ENCODE assay signal across 8 cellular contexts in genomic region chr4:41881931-41882621, GRCh38. TPM values are rescaled to one million over a fixed set of nuclear protein-coding genes. Genes with fewer than 3 reads are reported as not detected.
DNase-seq lines count a peak whose midpoint lies in the region; ATAC-seq and TF ChIP-seq lines count a peak whose summit lies in the region.

No MANE protein-coding gene starts in this region.

- intact Hi-C loops in Panc1 (cut with micrococcal nuclease; ENCODE audit: unreplicated experiment) (loop anchor here (5.0 kb wide), 1 partner anchor 600 kb away; no protein-coding TSS in a partner anchor), sigmoid colon (cut with DNase I) (loop anchor here (5.0 kb wide), 1 partner anchor 600 kb away; no protein-coding TSS in a partner anchor)

- TF ChIP-seq POLR2A in sigmoid colon (IDR thresholded peaks at IDR 0.05), result no peak

- H3K9me3 ChIP-seq in Panc1 (ENCODE audit: control insufficient read depth, insufficient read depth, low read depth, low read length) (no peaks in the 10 kb centered on the region), sigmoid colon (no peaks in the 10 kb centered on the region)

- H3K9me3 Mint-ChIP-seq in glutamatergic neuron (ENCODE audit: unreplicated experiment), result peaks cover 24% of the 10 kb centered on the region

- H3K27ac ChIP-seq in Panc1 (ENCODE audit: low read length), result no peak overlapping the region
- no peak overlapping the region for H3K27ac ChIP-seq in sigmoid colon

- POLR2A ChIA-PET in Panc1 (lab: Charles Lee), result no interaction called here

- H3K27ac Mint-ChIP-seq in glutamatergic neuron (ENCODE audit: unreplicated experiment), result peak overlapping the region; percentile 66

- H3K27me3 ChIP-seq in H7 (ENCODE audit: control insufficient read depth, insufficient read depth, low read length), result peaks cover 88% of the 10 kb centered on the region
- peaks cover 2% of the 10 kb centered on the region; the same call in 1 of the 2 replicates for H3K27me3 ChIP-seq in Panc1 (ENCODE audit: control insufficient read depth, insufficient read depth, low read length)
- H3K27me3 ChIP-seq in sigmoid colon, result peaks cover 26 to 70% (median 52%) of the 10 kb centered on the region in 3 donors

- TF ChIP-seq CTCF in Panc1 (IDR thresholded peaks at IDR 0.05) (no peak), glutamatergic neuron (IDR thresholded peaks at IDR 0.05; ENCODE audit: partially characterized antibody, unreplicated experiment) (no peak), sigmoid colon (IDR thresholded peaks at IDR 0.05) (no peak)

- H3K4me1 Mint-ChIP-seq in glutamatergic neuron (ENCODE audit: low read depth, unreplicated experiment), result peaks cover 40% of the 10 kb centered on the region

- H3K27me3 Mint-ChIP-seq in glutamatergic neuron (ENCODE audit: unreplicated experiment), result peaks cover 32% of the 10 kb centered on the region

- no peaks in the 10 kb centered on the region for H3K36me3 ChIP-seq in H7 (replicated peaks; ENCODE audit: control insufficient read depth, insufficient read depth, low read length)
- H3K36me3 ChIP-seq in Panc1 (ENCODE audit: control insufficient read depth, insufficient read depth, low read length), result no peaks in the 10 kb centered on the region
- H3K36me3 ChIP-seq in sigmoid colon, result no peaks in the 10 kb centered on the region

- ATAC-seq in Panc1, result no peak
- ATAC-seq in HG03565 (IDR thresholded peaks at IDR 0.05; ENCODE audit: unreplicated experiment), result no peak

- WGBS in sigmoid colon, 2 donors, result 3 to 7% methylated on average over 53 of the region's 53 CpGs

- no peak for TF ChIP-seq EP300 in sigmoid colon (IDR thresholded peaks at IDR 0.05)

- no peaks in the 10 kb centered on the region for H3K4me1 ChIP-seq in Panc1 (ENCODE audit: control insufficient read depth, insufficient read depth, low read length)
- peaks cover 0 to 34% (median 27%) of the 10 kb centered on the region in 4 donors for H3K4me1 ChIP-seq in sigmoid colon

- BruUV-seq in Panc1 (replicated peaks; lab: Mats Ljungman, UMichigan), result no TSS peak

- in situ Hi-C loops in Panc1 (cut with HindIII; ENCODE audit: low pct_unique_long_range_greater_than_20kb, low sequenced_read_pairs), result no loop called here

- H3K4me3 Mint-ChIP-seq in glutamatergic neuron (ENCODE audit: unreplicated experiment), result peak overlapping the region; percentile 79

- H3K36me3 Mint-ChIP-seq in glutamatergic neuron (ENCODE audit: unreplicated experiment), result peaks cover 2% of the 10 kb centered on the region

- H3K4me3 ChIP-seq in H7 (ENCODE audit: insufficient read depth, low read depth, low read length), result peak overlapping the region; percentile 24
- peak overlapping the region; percentile 9 to 20; a peak in 3 of 4 replicates for H3K4me3 ChIP-seq in Panc1 (ENCODE audit: low read depth in 2 of 2, low read length in 2 of 2)
- H3K4me3 ChIP-seq in sigmoid colon, result peak overlapping the region; percentile 12 to 50 (median 35)

- CTCF ChIA-PET in Panc1 (lab: Charles Lee), result no interaction called here

- DNase-seq in H7 (peak; percentile 74), Panc1 (ENCODE audit: low read depth, low spot score) (no peak), glutamatergic neuron (peak; percentile 45), sigmoid colon (no peak), KG1 (lab: John Stamatoyannopoulos, UW) (no peak), anterior cingulate cortex (lab: John Stamatoyannopoulos, UW) (no peak), HuH-7 (ENCODE audit: low spot score) (no peak)

RNA-seq across cellular contexts. Expression of gene TMEM33, which starts 53.2 kb away (rescaled TPM):
- total RNA-seq in H7 (2014; rRNA removed; shearing (Covaris generic)), result 42.7 and 61.7 TPM in 2 replicates
- total RNA-seq in Panc1 (2021; ENCODE audit: unreplicated experiment), result 48.1 TPM
- polyA plus RNA-seq in Panc1 (2012; ENCODE audit: insufficient read length), result 17.9 TPM
- 88.8 TPM for total RNA-seq in glutamatergic neuron (ENCODE audit: unreplicated experiment)
- 10 to 100 TPM; 18.9 to 30.1 (median 23.4) TPM for total RNA-seq in sigmoid colon
- polyA plus RNA-seq in sigmoid colon, result 10 to 100 TPM in 1 of 3 donors, 1 to 10 TPM in 2; 9.0 to 19.5 (median 9.0) TPM

Comparison
In these comparisons a context has a peak if more than half of its experiments do, and no peak if none do; other contexts are left out.
1. DNase-seq: peak in H7 (single experiment) and glutamatergic neuron (single experiment); none in Panc1 (single experiment), sigmoid colon (single experiment), KG1 (single experiment), anterior cingulate cortex (0 of 58) and HuH-7 (single experiment).
2. Peak in every context shown above with its lines, with median percentiles within 50 percentile points of each other: H3K4me3 ChIP-seq.